ENCODE assay signal across 15 cellular contexts in the genomic region with DNA sequence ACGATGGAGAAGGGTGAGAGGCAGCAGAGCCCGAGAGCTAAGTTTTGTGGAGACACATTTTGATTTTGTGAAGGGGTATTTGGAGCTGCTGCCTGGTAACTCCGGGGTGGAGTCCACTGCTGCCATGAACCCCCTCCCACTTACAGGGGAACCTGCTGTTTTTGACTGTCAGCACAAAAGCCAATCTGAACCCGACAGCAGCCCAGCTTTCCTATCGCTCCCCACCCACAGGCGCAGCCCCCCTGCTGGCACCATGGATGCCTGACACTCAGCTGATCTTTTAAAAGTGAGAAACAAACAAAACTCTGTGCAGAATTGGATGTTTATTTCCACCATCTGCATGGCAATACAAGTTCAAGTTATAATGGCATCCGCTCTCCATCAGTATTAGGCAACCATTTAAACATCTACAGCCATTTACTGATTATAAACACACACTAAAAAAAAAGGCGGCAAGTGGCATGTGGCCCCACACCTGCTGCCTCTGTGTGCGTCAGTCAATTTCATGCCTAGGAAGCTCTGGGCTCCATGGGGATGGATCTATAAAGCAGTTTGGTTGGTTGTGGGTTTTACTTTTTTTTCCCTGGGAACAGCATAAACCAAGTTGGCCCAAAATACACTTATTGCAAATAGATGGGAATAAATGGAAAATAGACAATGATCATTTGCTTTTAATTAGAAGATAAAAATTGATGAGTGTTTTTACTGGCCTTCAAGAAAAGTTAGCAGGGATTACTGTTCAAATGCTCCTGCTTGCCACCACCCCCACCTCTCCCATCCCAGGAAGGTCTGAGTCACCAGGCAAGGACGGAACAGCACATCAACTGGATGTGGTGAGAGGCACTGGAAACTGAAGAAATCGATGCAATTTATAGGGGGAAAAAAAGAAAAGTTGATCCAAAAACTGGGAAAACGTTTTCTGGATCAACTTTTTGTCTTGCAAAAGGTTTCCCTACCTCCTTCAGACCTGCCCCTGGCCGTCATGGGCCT. TPM values are rescaled to one million over a fixed set of nuclear protein-coding genes. Genes with fewer than 3 reads are reported as not detected.
DNase-seq lines count a peak whose midpoint lies in the region; ATAC-seq, FAIRE-seq and TF ChIP-seq lines count a peak whose summit lies in the region.
"Had no signal": no experiment of that assay in that cellular context is flagged by ENCODE, and none has a peak within 500 bp of the region (broad histone marks: within the 10 kb centered on the region; RNA-seq: fewer than 3 reads in every experiment).

No MANE protein-coding gene starts in this region.

- H3K9ac ChIP-seq in keratinocyte (ENCODE audit: control insufficient read depth, extremely low read depth, insufficient read depth, low read length), result no peak overlapping the region

- no peaks in the 10 kb centered on the region for H3K9me1 ChIP-seq in keratinocyte (ENCODE audit: control insufficient read depth, extremely low read depth, insufficient read depth, low read length)

- H3K4me1 ChIP-seq in keratinocyte (ENCODE audit: control insufficient read depth, extremely low read depth, insufficient read depth, low read length), result no peaks in the 10 kb centered on the region

- H3K4me2 ChIP-seq in keratinocyte (ENCODE audit: control insufficient read depth, extremely low read depth, insufficient read depth, low read depth, low read length), result no peak overlapping the region

- H2AFZ ChIP-seq in keratinocyte (ENCODE audit: control insufficient read depth, low read length), result no peak overlapping the region

- intact Hi-C loops in activated CD4-positive, alpha-beta memory T cell treated with anti-CD3 and anti-CD28 coated beads for 36 hours (cut with micrococcal nuclease), result no loop called here
- intact Hi-C loops in sciatic nerve (cut with DNase I), result no loop called here

- H3K27ac ChIP-seq in brain microvascular endothelial cell (no peak overlapping the region), keratinocyte (ENCODE audit: control insufficient read depth, insufficient read depth, low read length) (no peak overlapping the region)

- POLR2A ChIA-PET in activated CD4-positive, alpha-beta memory T cell treated with anti-CD3 and anti-CD28 coated beads for 36 hours (lab: Charles Lee), result interaction anchor here (1.6 kb wide), 1 partner anchor 11 kb away, joined by 5 read pairs; no protein-coding TSS in a partner anchor

- H3K4me3 ChIP-seq in brain microvascular endothelial cell (ENCODE audit: low read depth, low read length) (no peak overlapping the region), keratinocyte (ENCODE audit: control insufficient read depth in 2 of 3, extremely low read depth in 1 of 3, insufficient read depth in 2 of 3, low read depth in 1 of 3, low read length in 3 of 3) (no peak overlapping the region)

- ATAC-seq in GM19467 (IDR thresholded peaks at IDR 0.05; ENCODE audit: unreplicated experiment) (no peak), sciatic nerve (no peak)
- ATAC-seq: activated CD8-positive, alpha-beta T cell treated with anti-CD3 and anti-CD28 coated beads, Interleukin-2, amount 10 ng/mL, durations not matched to agents 7 days and 5 days; esophagus mucosa had no signal

- H3K27ac Mint-ChIP-seq in activated CD4-positive, alpha-beta memory T cell treated with anti-CD3 and anti-CD28 coated beads for 36 hours, result no peak overlapping the region
- H3K27ac Mint-ChIP-seq: activated CD8-positive, alpha-beta T cell treated with anti-CD3 and anti-CD28 coated beads, Interleukin-2, amount 10 ng/mL, durations not matched to agents 7 days and 5 days had no signal

- peak; percentile 1 for DNase-seq in AG09319 (ENCODE audit: extremely low read depth, low read depth)
- DNase-seq in HS-5 (ENCODE audit: low read depth), result peak; percentile 31
- DNase-seq in brain microvascular endothelial cell, result peak; percentile 65
- no peak for DNase-seq in keratinocyte (ENCODE audit: low read depth, low spot score)
- no peak for DNase-seq in activated CD4-positive, alpha-beta memory T cell treated with anti-CD3 and anti-CD28 coated beads for 36 hours
- no peak for DNase-seq in C1 segment of cervical spinal cord (lab: John Stamatoyannopoulos, UW)
- DNase-seq in sciatic nerve (ENCODE audit: low spot score), result no peak
- DNase-seq: activated CD8-positive, alpha-beta T cell treated with anti-CD3 and anti-CD28 coated beads, Interleukin-2, amount 10 ng/mL, durations not matched to agents 7 days and 5 days; activated naive CD4-positive, alpha-beta T cell; CD4-positive, CD25-positive, alpha-beta regulatory T cell; kidney; retina; stimulated activated naive CD4-positive, alpha-beta T cell treated with Interleukin-2 at 50 U/mL for 16 hours had no signal

- H3K36me3 Mint-ChIP-seq in activated CD4-positive, alpha-beta memory T cell treated with anti-CD3 and anti-CD28 coated beads for 36 hours, result no peaks in the 10 kb centered on the region

- no peaks in the 10 kb centered on the region for H4K20me1 ChIP-seq in keratinocyte (ENCODE audit: control insufficient read depth, extremely low read depth, insufficient read depth, low read length)

- in situ Hi-C loops in brain microvascular endothelial cell (cut with HindIII; ENCODE audit: low pct_ligation_motif_present, low sequenced_read_pairs), result no loop called here

- no peaks in the 10 kb centered on the region for H3K27me3 Mint-ChIP-seq in activated CD4-positive, alpha-beta memory T cell treated with anti-CD3 and anti-CD28 coated beads for 36 hours
- H3K27me3 Mint-ChIP-seq: CD4-positive, CD25-positive, alpha-beta regulatory T cell had no signal

- no peaks in the 10 kb centered on the region for H3K9me3 Mint-ChIP-seq in activated CD4-positive, alpha-beta memory T cell treated with anti-CD3 and anti-CD28 coated beads for 36 hours
- H3K9me3 Mint-ChIP-seq: CD4-positive, CD25-positive, alpha-beta regulatory T cell had no signal

- H3K27me3 ChIP-seq in brain microvascular endothelial cell (replicated peaks) (no peaks in the 10 kb centered on the region), keratinocyte (ENCODE audit: control insufficient read depth, extremely low read depth, insufficient read depth, low read length) (no peaks in the 10 kb centered on the region)

- dilution Hi-C loops in keratinocyte (cut with MboI; ENCODE audit: extremely low pct_ligation_motif_present, low sequenced_read_pairs), result no loop called here

- no peaks in the 10 kb centered on the region for H3K4me1 Mint-ChIP-seq in activated CD4-positive, alpha-beta memory T cell treated with anti-CD3 and anti-CD28 coated beads for 36 hours (ENCODE audit: low read depth)

- no peak overlapping the region for H3K4me3 Mint-ChIP-seq in activated CD4-positive, alpha-beta memory T cell treated with anti-CD3 and anti-CD28 coated beads for 36 hours
- H3K4me3 Mint-ChIP-seq: activated CD8-positive, alpha-beta T cell treated with anti-CD3 and anti-CD28 coated beads, Interleukin-2, amount 10 ng/mL, durations not matched to agents 7 days and 5 days; CD4-positive, CD25-positive, alpha-beta regulatory T cell had no signal

- no peaks in the 10 kb centered on the region for H3K79me2 ChIP-seq in keratinocyte (ENCODE audit: control insufficient read depth, insufficient read depth, low read length)

- no peak for TF ChIP-seq CTCF in AG09319 (IDR thresholded peaks at IDR 0.05; ENCODE audit: low read depth, low read length)
- TF ChIP-seq CTCF in brain microvascular endothelial cell (IDR thresholded peaks at IDR 0.05; ENCODE audit: low read depth, low read length, missing control alignments), result no peak
- TF ChIP-seq CTCF in keratinocyte (optimal IDR thresholded peaks at IDR 0.05 in 1 of 3, IDR thresholded peaks at IDR 0.05 in 1 of 3, conservative IDR thresholded peaks at IDR 0.05 in 1 of 3; ENCODE audit: extremely low read depth in 1 of 3, insufficient read depth in 2 of 3, low read length in 3 of 3), result no peak

- no peaks in the 10 kb centered on the region for H3K9me3 ChIP-seq in keratinocyte (ENCODE audit: control insufficient read depth, low read depth, low read length)

- CTCF ChIA-PET in activated CD4-positive, alpha-beta memory T cell treated with anti-CD3 and anti-CD28 coated beads for 36 hours (lab: Charles Lee), result no interaction called here

- peak; percentile 26 for FAIRE-seq in keratinocyte (lab: Jason Lieb, UNC)
- FAIRE-seq: kidney had no signal

- H3K36me3 ChIP-seq in brain microvascular endothelial cell (replicated peaks) (no peaks in the 10 kb centered on the region), keratinocyte (ENCODE audit: control insufficient read depth in 2 of 2, extremely low read depth in 1 of 2, insufficient read depth in 2 of 2, low read length in 2 of 2) (no peaks in the 10 kb centered on the region)

RNA-seq across cellular contexts. Expression of a gene that starts 46.0 kb away (rescaled TPM):
- 3.2 to 6.6 TPM (median 4.6 TPM) in 3 replicates for polyA plus RNA-seq in keratinocyte
- 4.3 TPM for polyA plus RNA-seq in keratinocyte (2011; ENCODE audit: low read depth)
- 2.7 and 5.3 TPM in 2 replicates for polyA plus RNA-seq in keratinocyte (2011; cell fraction: cytosol; rRNA removed)
- 5.7 and 8.9 TPM in 2 replicates for polyA plus RNA-seq in keratinocyte (2011; cell fraction: nucleus; rRNA removed)
- 3.0 TPM in 2 replicates for polyA plus RNA-seq in keratinocyte (2012; ENCODE audit: low replicate concordance)
- polyA minus RNA-seq in keratinocyte, result 0.16 to 6.8 TPM (median 5.0 TPM) in 3 replicates
- 6.1 TPM for polyA minus RNA-seq in keratinocyte (2011; cell fraction: cytosol; rRNA and poly(A)+ RNA removed)
- polyA minus RNA-seq in keratinocyte (2011; cell fraction: nucleus; rRNA and poly(A)+ RNA removed), result 6.4 and 7.3 TPM in 2 replicates
- total RNA-seq in activated CD4-positive, alpha-beta memory T cell treated with anti-CD3 and anti-CD28 coated beads for 36 hours, result 10 to 100 TPM; 12.8 to 13.3 TPM
- 11.3 TPM for total RNA-seq in sciatic nerve

Comparison
In these comparisons a context has a peak if more than half of its experiments do, and no peak if none do; other contexts are left out.
1. DNase-seq: peak in AG09319 (single experiment), HS-5 (single experiment) and brain microvascular endothelial cell (single experiment); none in keratinocyte (single experiment), activated CD4-positive, alpha-beta memory T cell treated with anti-CD3 and anti-CD28 coated beads for 36 hours (single experiment), C1 segment of cervical spinal cord (0 of 14) and sciatic nerve (single experiment).